In the genomic region with DNA sequence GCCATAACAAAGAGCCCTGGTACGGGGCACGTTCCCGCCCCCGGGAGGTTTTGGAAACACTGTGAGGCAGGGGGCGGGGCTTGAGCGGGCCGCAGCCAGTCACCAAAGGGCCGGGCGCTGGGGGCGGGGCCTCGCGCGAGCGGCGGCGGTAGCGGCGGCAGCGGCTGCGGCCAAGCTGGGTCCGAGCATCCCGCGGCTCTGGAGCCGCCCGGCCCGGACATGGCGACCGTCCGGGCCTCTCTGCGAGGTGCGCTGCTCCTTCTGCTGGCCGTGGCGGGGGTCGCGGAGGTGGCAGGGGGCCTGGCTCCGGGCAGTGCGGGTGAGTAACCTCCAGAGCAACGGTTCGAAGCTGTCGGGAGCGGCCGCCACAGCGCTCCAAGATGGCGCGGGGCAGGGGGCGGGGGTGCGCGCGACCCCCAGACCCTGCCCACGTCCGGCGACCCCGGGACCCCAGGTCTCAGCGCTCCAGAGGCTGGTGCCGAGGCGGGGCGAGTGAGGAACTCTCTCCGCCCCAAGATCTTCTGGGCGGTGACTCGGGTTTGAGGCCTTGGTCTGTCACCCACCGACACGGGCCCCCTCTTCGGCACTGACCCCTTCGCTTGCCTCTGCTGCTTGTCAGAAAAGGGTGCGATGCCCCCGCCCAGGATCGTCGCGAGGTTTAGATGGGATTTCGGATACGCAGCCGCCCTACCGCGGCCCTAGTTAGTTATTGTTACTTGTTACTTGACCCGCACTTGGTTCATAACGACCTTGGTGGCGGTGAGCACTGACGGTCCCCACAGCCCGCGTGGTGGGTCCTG, we compare ENCODE assay signal across 8 cellular contexts. TPM values are rescaled to one million over a fixed set of nuclear protein-coding genes. Genes with fewer than 3 reads are reported as not detected.
DNase-seq lines count a peak whose midpoint lies in the region; ATAC-seq and TF ChIP-seq lines count a peak whose summit lies in the region.

A gene with protein sequence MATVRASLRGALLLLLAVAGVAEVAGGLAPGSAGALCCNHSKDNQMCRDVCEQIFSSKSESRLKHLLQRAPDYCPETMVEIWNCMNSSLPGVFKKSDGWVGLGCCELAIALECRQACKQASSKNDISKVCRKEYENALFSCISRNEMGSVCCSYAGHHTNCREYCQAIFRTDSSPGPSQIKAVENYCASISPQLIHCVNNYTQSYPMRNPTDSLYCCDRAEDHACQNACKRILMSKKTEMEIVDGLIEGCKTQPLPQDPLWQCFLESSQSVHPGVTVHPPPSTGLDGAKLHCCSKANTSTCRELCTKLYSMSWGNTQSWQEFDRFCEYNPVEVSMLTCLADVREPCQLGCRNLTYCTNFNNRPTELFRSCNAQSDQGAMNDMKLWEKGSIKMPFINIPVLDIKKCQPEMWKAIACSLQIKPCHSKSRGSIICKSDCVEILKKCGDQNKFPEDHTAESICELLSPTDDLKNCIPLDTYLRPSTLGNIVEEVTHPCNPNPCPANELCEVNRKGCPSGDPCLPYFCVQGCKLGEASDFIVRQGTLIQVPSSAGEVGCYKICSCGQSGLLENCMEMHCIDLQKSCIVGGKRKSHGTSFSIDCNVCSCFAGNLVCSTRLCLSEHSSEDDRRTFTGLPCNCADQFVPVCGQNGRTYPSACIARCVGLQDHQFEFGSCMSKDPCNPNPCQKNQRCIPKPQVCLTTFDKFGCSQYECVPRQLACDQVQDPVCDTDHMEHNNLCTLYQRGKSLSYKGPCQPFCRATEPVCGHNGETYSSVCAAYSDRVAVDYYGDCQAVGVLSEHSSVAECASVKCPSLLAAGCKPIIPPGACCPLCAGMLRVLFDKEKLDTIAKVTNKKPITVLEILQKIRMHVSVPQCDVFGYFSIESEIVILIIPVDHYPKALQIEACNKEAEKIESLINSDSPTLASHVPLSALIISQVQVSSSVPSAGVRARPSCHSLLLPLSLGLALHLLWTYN (plus strand): TSS at position 134 of the 800 bp plus-strand sequence. CDS start 86 bp downstream, at position 220.

- no peaks in the 10 kb centered on the region; the same call in 1 of the 2 replicates for H3K36me3 ChIP-seq in SJCRH30
- no peaks in the 10 kb centered on the region for H3K36me3 ChIP-seq in neutrophil
- H3K36me3 ChIP-seq in subcutaneous abdominal adipose tissue (ENCODE audit: control insufficient read depth in 5 of 5, insufficient read depth in 5 of 5, low read length in 5 of 5): no peaks in the 10 kb centered on the region

- peaks cover 40% of the 10 kb centered on the region for H3K4me1 Mint-ChIP-seq in activated naive CD4-positive, alpha-beta T cell treated with anti-CD3 and anti-CD28 coated beads, Interleukin-2, amount 10 ng/mL, durations not matched to agents 7 days and 5 days

- H3K4me1 ChIP-seq in SJCRH30 (peaks cover 3% of the 10 kb centered on the region; the same call in 1 of the 2 replicates), neutrophil (ENCODE audit: control insufficient read depth in 1 of 2, insufficient read depth in 1 of 2, low read depth in 1 of 2, low read length in 1 of 2) (peaks cover 7 to 15% of the 10 kb centered on the region in 2 experiments), subcutaneous abdominal adipose tissue (ENCODE audit: control insufficient read depth in 5 of 5, insufficient read depth in 5 of 5, low read length in 5 of 5) (peaks cover 0 to 34% (median 29%) of the 10 kb centered on the region in 5 donors)

- no peaks in the 10 kb centered on the region for H3K9me3 ChIP-seq in SJCRH30 (replicated peaks)
- H3K9me3 ChIP-seq in neutrophil: no peaks in the 10 kb centered on the region
- no peaks in the 10 kb centered on the region for H3K9me3 ChIP-seq in subcutaneous abdominal adipose tissue (ENCODE audit: control insufficient read depth in 5 of 5, low read length in 5 of 5)

- H3K27me3 ChIP-seq in SJCRH30 (peaks cover 5% of the 10 kb centered on the region; the same call in 1 of the 2 replicates), neutrophil (peaks cover 63% of the 10 kb centered on the region), subcutaneous abdominal adipose tissue (ENCODE audit: control insufficient read depth in 5 of 5, insufficient read depth in 4 of 5, low read length in 5 of 5) (no peaks in the 10 kb centered on the region)

- peak within 1 kb of the TSS; percentile 39 to 91 (median 74) for H3K9ac ChIP-seq in subcutaneous abdominal adipose tissue (ENCODE audit: low read length in 5 of 5)

- peak within 1 kb of the TSS; percentile 91 for H3K4me3 ChIP-seq in SJCRH30
- peak within 1 kb of the TSS; percentile 54 to 81 for H3K4me3 ChIP-seq in neutrophil (ENCODE audit: low read depth in 1 of 2, low read length in 1 of 2)
- H3K4me3 ChIP-seq in subcutaneous abdominal adipose tissue (ENCODE audit: low read depth in 1 of 5, low read length in 5 of 5): peak within 1 kb of the TSS; percentile 74 to 89 (median 84)

- peaks cover 36% of the 10 kb centered on the region for H3K27me3 Mint-ChIP-seq in activated naive CD4-positive, alpha-beta T cell treated with anti-CD3 and anti-CD28 coated beads, Interleukin-2, amount 10 ng/mL, durations not matched to agents 7 days and 5 days

- H3K4me3 Mint-ChIP-seq in activated naive CD4-positive, alpha-beta T cell treated with anti-CD3 and anti-CD28 coated beads, Interleukin-2, amount 10 ng/mL, durations not matched to agents 7 days and 5 days: peak within 1 kb of the TSS; percentile 85

- no peaks in the 10 kb centered on the region for H3K9me3 Mint-ChIP-seq in activated naive CD4-positive, alpha-beta T cell treated with anti-CD3 and anti-CD28 coated beads, Interleukin-2, amount 10 ng/mL, durations not matched to agents 7 days and 5 days

- ATAC-seq in GM21576 (IDR thresholded peaks at IDR 0.05; ENCODE audit: unreplicated experiment): peak; percentile 78

- peak within 1 kb of the TSS; percentile 55 for H3K27ac ChIP-seq in SJCRH30
- no peak within 1 kb of the TSS for H3K27ac ChIP-seq in neutrophil
- H3K27ac ChIP-seq in subcutaneous abdominal adipose tissue (ENCODE audit: low read depth, low read length): peak within 1 kb of the TSS; percentile 63

- H3K27ac Mint-ChIP-seq in activated naive CD4-positive, alpha-beta T cell treated with anti-CD3 and anti-CD28 coated beads, Interleukin-2, amount 10 ng/mL, durations not matched to agents 7 days and 5 days: peak within 1 kb of the TSS; percentile 71

- DNase-seq in DMS114 treated with DMSO at 0.1 percent for 48 hours (lab: John Stamatoyannopoulos, UW; ENCODE audit: unreplicated experiment): peak; percentile 71
- DNase-seq in Kasumi-1 (lab: John Stamatoyannopoulos, UW): peak; percentile 33 to 47
- DNase-seq in SJCRH30: peak; percentile 87
- peak; percentile 91 for DNase-seq in activated naive CD4-positive, alpha-beta T cell treated with anti-CD3 and anti-CD28 coated beads, Interleukin-2, amount 10 ng/mL, durations not matched to agents 7 days and 5 days
- DNase-seq in germinal center (ENCODE audit: low spot score): peak; percentile 94

- CTCF ChIA-PET in activated naive CD4-positive, alpha-beta T cell treated with anti-CD3 and anti-CD28 coated beads, Interleukin-2, amount 10 ng/mL, durations not matched to agents 7 days and 5 days (lab: Charles Lee): interaction anchor here (1.0 to 1.2 kb wide), 2 partner anchors 13 to 68 kb away, joined by 3 to 5 read pairs; no protein-coding TSS in a partner anchor

- no peaks in the 10 kb centered on the region for H3K36me3 Mint-ChIP-seq in activated naive CD4-positive, alpha-beta T cell treated with anti-CD3 and anti-CD28 coated beads, Interleukin-2, amount 10 ng/mL, durations not matched to agents 7 days and 5 days

- TF ChIP-seq CTCF in neutrophil (IDR thresholded peaks at IDR 0.05): no peak

RNA-seq across cellular contexts. Expression of the gene that starts here (rescaled TPM):
- total RNA-seq in SJCRH30 (2014; rRNA removed; shearing (Covaris generic)): 8.1 and 10.1 TPM in 2 replicates

Comparison
In these comparisons a context has a peak if more than half of its experiments do, and no peak if none do; other contexts are left out.
1. DNase-seq: peak in every context shown above with its lines; median percentile 94 in germinal center; 91 in activated naive CD4-positive, alpha-beta T cell treated with anti-CD3 and anti-CD28 coated beads, Interleukin-2, amount 10 ng/mL, durations not matched to agents 7 days and 5 days; 87 in SJCRH30; 71 in DMS114 treated with DMSO at 0.1 percent for 48 hours; 40 in Kasumi-1.